Comparison of ENCODE assay signal across 8 cellular contexts in the genomic region with DNA sequence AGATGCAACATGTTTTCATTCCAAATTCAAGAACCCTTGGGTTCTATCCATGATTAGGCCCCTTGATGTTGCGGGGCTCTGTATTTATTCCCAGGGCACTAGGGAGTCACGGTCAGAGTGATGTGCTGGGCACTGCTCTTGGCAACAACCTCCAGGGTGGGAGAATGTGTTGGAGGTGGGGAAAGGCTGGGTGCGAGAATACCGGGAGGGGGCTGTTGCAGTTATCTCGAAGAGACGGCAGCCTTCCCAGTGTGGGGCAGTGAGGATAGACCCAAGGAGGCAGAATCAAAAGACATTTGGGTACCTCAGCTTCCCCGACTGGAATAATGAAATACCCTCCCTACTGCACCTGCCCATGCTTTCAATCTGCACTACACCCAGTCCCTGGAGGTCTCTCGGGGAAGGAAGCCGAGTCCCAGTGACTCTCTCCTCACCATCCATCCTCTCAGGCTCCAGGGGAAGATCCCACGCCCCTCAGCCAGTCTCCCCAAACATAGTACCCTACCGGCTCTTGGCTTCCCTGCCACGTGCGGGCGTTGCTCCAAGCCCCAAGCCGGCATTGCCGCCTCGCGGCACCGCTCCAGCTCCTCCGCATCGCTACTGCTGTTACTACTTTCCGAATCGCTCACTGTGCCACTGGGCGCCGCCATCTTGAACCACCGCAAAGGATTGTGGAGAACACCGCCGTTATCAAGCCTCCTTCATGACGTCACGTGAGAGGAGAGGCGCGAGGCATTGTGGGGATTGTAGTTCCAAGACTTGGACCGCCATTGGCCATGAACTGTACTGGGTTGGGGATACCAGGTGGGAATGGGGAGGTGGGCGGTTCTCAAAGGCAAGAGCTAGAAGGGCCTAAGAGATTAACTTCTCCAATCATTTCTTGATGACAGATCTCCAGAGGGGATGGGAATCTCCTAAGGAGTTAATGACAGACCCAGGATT. TPM values are rescaled to one million over a fixed set of nuclear protein-coding genes. Genes with fewer than 3 reads are reported as not detected.
DNase-seq lines count a peak whose midpoint lies in the region; ATAC-seq and TF ChIP-seq lines count a peak whose summit lies in the region.

A gene with protein sequence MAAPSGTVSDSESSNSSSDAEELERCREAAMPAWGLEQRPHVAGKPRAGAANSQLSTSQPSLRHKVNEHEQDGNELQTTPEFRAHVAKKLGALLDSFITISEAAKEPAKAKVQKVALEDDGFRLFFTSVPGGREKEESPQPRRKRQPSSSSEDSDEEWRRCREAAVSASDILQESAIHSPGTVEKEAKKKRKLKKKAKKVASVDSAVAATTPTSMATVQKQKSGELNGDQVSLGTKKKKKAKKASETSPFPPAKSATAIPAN (minus strand): TSS at position 663 of the 942 bp plus-strand sequence. CDS start 13 bp downstream, at position 650.

- peak within 1 kb of the TSS; percentile 96 to 98 for H3K4me3 Mint-ChIP-seq in stimulated activated naive CD8-positive, alpha-beta T cell treated with anti-CD3 and anti-CD28 coated beads, Interleukin-15, amount 100 ng/mL, for 72 hours

- H3K4me1 ChIP-seq in HAP-1: peaks cover 6% of the 10 kb centered on the region; the same call in 1 of the 2 replicates

- H3K27ac ChIP-seq in neural cell (ENCODE audit: low read length): peak within 1 kb of the TSS; percentile 75

- peak within 1 kb of the TSS; percentile 74 for H3K4me3 ChIP-seq in HAP-1
- peak within 1 kb of the TSS; percentile 90 for H3K4me3 ChIP-seq in MG63
- H3K4me3 ChIP-seq in neural cell (ENCODE audit: low read length): peak within 1 kb of the TSS; percentile 83

- peak within 1 kb of the TSS; percentile 86 for H2AFZ ChIP-seq in neural cell (ENCODE audit: low read depth, low read length)

- DNase-seq in G401 (ENCODE audit: low spot score) (peak; percentile 96), HAP-1 (ENCODE audit: low spot score in 2 of 2) (peak; percentile 88 to 94), MG63 (peak; percentile 89), SHP77 (lab: John Stamatoyannopoulos, UW) (peak; percentile 95), fibroblast of the conjunctiva (ENCODE audit: low read depth) (peak; percentile 72)
- DNase-seq in activated T-helper 9 cell treated with anti-CD3 and anti-CD28 coated beads, Interleukin-2, amount 50 U/mL, for 16 hours (ENCODE audit: low read depth): peak; percentile 83
- DNase-seq in stimulated activated naive CD8-positive, alpha-beta T cell treated with anti-CD3 and anti-CD28 coated beads, Interleukin-15, amount 100 ng/mL, for 72 hours: peak; percentile 87 to 93

- H3K4me2 ChIP-seq in neural cell (ENCODE audit: low read length): peak within 1 kb of the TSS; percentile 83

- no peaks in the 10 kb centered on the region for H3K9me2 ChIP-seq in neural cell (ENCODE audit: insufficient read depth, low read length)

- H3K79me2 ChIP-seq in neural cell (replicated peaks; ENCODE audit: insufficient read depth, low read length): peaks cover 10% of the 10 kb centered on the region

- TF ChIP-seq CTCF in neural cell (IDR thresholded peaks at IDR 0.05; ENCODE audit: poor library complexity, severe bottlenecking): peak; percentile 37

- no peaks in the 10 kb centered on the region for H4K20me1 ChIP-seq in neural cell (ENCODE audit: insufficient read depth)

- H3K27me3 Mint-ChIP-seq in stimulated activated naive CD8-positive, alpha-beta T cell treated with anti-CD3 and anti-CD28 coated beads, Interleukin-15, amount 100 ng/mL, for 72 hours: no peaks in the 10 kb centered on the region

- H3K9me3 Mint-ChIP-seq in stimulated activated naive CD8-positive, alpha-beta T cell treated with anti-CD3 and anti-CD28 coated beads, Interleukin-15, amount 100 ng/mL, for 72 hours: no peaks in the 10 kb centered on the region

- in situ Hi-C loops in G401 (cut with HindIII; ENCODE audit: low sequenced_read_pairs): no loop called here
- in situ Hi-C loops in HAP-1 (cut with MboI; ENCODE audit: low sequenced_read_pairs): no loop called here

- H3K9me3 ChIP-seq in HAP-1: no peaks in the 10 kb centered on the region
- H3K9me3 ChIP-seq in MG63: no peaks in the 10 kb centered on the region
- H3K9me3 ChIP-seq in neural cell (ENCODE audit: low read length): no peaks in the 10 kb centered on the region

- peak; percentile 97 for ATAC-seq in stimulated activated naive CD8-positive, alpha-beta T cell treated with anti-CD3 and anti-CD28 coated beads, Interleukin-15, amount 100 ng/mL, for 72 hours

- H3K27ac Mint-ChIP-seq in stimulated activated naive CD8-positive, alpha-beta T cell treated with anti-CD3 and anti-CD28 coated beads, Interleukin-15, amount 100 ng/mL, for 72 hours: peak within 1 kb of the TSS; percentile 99

- TF ChIP-seq RAD21 in neural cell (conservative IDR thresholded peaks at IDR 0.05): peak; percentile 52

- peaks cover 35% of the 10 kb centered on the region for H3K4me1 Mint-ChIP-seq in stimulated activated naive CD8-positive, alpha-beta T cell treated with anti-CD3 and anti-CD28 coated beads, Interleukin-15, amount 100 ng/mL, for 72 hours

- H3F3A ChIP-seq in neural cell (ENCODE audit: insufficient read depth, low read length, poor library complexity, severe bottlenecking): no peaks in the 10 kb centered on the region

- H3K9ac ChIP-seq in neural cell (ENCODE audit: low read length): peak within 1 kb of the TSS; percentile 75

- H3K36me3 ChIP-seq in HAP-1 (replicated peaks) (peaks cover 8% of the 10 kb centered on the region), MG63 (no peaks in the 10 kb centered on the region), neural cell (ENCODE audit: insufficient read depth, low read length) (no peaks in the 10 kb centered on the region)

- no peak for TF ChIP-seq EP300 in neural cell (conservative IDR thresholded peaks at IDR 0.05; ENCODE audit: poor library complexity, severe bottlenecking)

- H3K27me3 ChIP-seq in HAP-1 (ENCODE audit: low read depth) (no peaks in the 10 kb centered on the region), MG63 (no peaks in the 10 kb centered on the region), neural cell (ENCODE audit: insufficient read depth, low read depth, low read length) (no peaks in the 10 kb centered on the region)

TF ChIP-seq in neural cell, 6 proteins besides CTCF, POLR2A, EP300 and RAD21:
- TF ChIP-seq TAF1 (IDR thresholded peaks at IDR 0.05; ENCODE audit: low read depth) (peak; percentile 54), EZH2 (IDR thresholded peaks at IDR 0.05; ENCODE audit: borderline replicate concordance, insufficient read depth, low read length, poor library complexity, severe bottlenecking) (no peak), MXI1 (conservative IDR thresholded peaks at IDR 0.05; ENCODE audit: poor library complexity, severe bottlenecking) (peak; percentile 99), POLR2AphosphoS5 (IDR thresholded peaks at IDR 0.05) (peak; percentile 87), SMC3 (conservative IDR thresholded peaks at IDR 0.05; ENCODE audit: poor library complexity) (peak; percentile 64)
- TF ChIP-seq, protein P1, sequence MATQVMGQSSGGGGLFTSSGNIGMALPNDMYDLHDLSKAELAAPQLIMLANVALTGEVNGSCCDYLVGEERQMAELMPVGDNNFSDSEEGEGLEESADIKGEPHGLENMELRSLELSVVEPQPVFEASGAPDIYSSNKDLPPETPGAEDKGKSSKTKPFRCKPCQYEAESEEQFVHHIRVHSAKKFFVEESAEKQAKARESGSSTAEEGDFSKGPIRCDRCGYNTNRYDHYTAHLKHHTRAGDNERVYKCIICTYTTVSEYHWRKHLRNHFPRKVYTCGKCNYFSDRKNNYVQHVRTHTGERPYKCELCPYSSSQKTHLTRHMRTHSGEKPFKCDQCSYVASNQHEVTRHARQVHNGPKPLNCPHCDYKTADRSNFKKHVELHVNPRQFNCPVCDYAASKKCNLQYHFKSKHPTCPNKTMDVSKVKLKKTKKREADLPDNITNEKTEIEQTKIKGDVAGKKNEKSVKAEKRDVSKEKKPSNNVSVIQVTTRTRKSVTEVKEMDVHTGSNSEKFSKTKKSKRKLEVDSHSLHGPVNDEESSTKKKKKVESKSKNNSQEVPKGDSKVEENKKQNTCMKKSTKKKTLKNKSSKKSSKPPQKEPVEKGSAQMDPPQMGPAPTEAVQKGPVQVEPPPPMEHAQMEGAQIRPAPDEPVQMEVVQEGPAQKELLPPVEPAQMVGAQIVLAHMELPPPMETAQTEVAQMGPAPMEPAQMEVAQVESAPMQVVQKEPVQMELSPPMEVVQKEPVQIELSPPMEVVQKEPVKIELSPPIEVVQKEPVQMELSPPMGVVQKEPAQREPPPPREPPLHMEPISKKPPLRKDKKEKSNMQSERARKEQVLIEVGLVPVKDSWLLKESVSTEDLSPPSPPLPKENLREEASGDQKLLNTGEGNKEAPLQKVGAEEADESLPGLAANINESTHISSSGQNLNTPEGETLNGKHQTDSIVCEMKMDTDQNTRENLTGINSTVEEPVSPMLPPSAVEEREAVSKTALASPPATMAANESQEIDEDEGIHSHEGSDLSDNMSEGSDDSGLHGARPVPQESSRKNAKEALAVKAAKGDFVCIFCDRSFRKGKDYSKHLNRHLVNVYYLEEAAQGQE (IDR thresholded peaks at IDR 0.05; ENCODE audit: borderline replicate concordance): peak; percentile 42
TF ChIP-seq in neural cell: peak in this region for 5.

RNA-seq across cellular contexts. Expression of the gene that starts here (rescaled TPM):
- 22.2 and 37.1 TPM in 2 replicates for total RNA-seq in G401 (2014; rRNA removed; shearing (Covaris generic))
- total RNA-seq in MG63 (2014; rRNA removed; shearing (Covaris generic); ENCODE audit: low replicate concordance): 14.9 and 20.7 TPM in 2 replicates
- polyA plus RNA-seq in neural cell: 20.3 and 20.8 TPM in 2 replicates
- polyA minus RNA-seq in neural cell: 18.8 and 21.2 TPM in 2 replicates

Comparison
In these comparisons a context has a peak if more than half of its experiments do, and no peak if none do; other contexts are left out.
1. Peak in every context shown above with its lines: DNase-seq, ATAC-seq, H3K4me3 ChIP-seq and H3K27ac ChIP-seq.